Comparison of ENCODE assay signal across 9 cellular contexts in genomic region chr5:150175536-150175935, GRCh38.
A peak's percentile ranks its signal among the peaks of the same experiment; 100 is the strongest.
DNase-seq lines count a peak whose midpoint lies in the region; ATAC-seq and FAIRE-seq lines count a peak whose summit lies in the region.
"Had no signal": no experiment of that assay in that cellular context is flagged by ENCODE, and none has a peak within 500 bp of the region (broad histone marks: within the 10 kb centered on the region; RNA-seq: fewer than 3 reads in every experiment).

No MANE protein-coding gene starts in this region.

- no peak for FAIRE-seq in RCC 7860 (lab: Jason Lieb, UNC)

- DNase-seq in 8988T (peak; percentile 79), RCC 7860 (ENCODE audit: low spot score) (peak; percentile 32), germinal center (ENCODE audit: low spot score) (peak; percentile 18), head of caudate nucleus (no peak)
- DNase-seq in activated CD4-positive, alpha-beta T cell treated with anti-CD3 and anti-CD28 coated beads for 4 hours = no peak
- no peak for DNase-seq in activated CD4-positive, alpha-beta T cell treated with anti-CD3 and anti-CD28 coated beads, Interleukin-2, amount 50 U/mL, for 48 hours
- DNase-seq: DMS153 had no signal

- ATAC-seq in GM19395 (IDR thresholded peaks at IDR 0.05; ENCODE audit: unreplicated experiment) (peak; percentile 52), GM21390 (IDR thresholded peaks at IDR 0.05; ENCODE audit: unreplicated experiment) (no peak)

- intact Hi-C loops in head of caudate nucleus (cut with DNase I) = no loop called here

Comparison
In these comparisons a context has a peak if more than half of its experiments do, and no peak if none do; other contexts are left out.
1. DNase-seq: peak in 8988T (single experiment), RCC 7860 (single experiment) and germinal center (single experiment); none in activated CD4-positive, alpha-beta T cell treated with anti-CD3 and anti-CD28 coated beads for 4 hours (0 of 2), head of caudate nucleus (0 of 42) and activated CD4-positive, alpha-beta T cell treated with anti-CD3 and anti-CD28 coated beads, Interleukin-2, amount 50 U/mL, for 48 hours (0 of 2).